Comparison of ENCODE assay signal across 8 cellular contexts in genomic region chr5:178206166-178207101, GRCh38. TPM values are rescaled to one million over a fixed set of nuclear protein-coding genes. Genes with fewer than 3 reads are reported as not detected.
DNase-seq lines count a peak whose midpoint lies in the region; ATAC-seq and TF ChIP-seq lines count a peak whose summit lies in the region.

No MANE protein-coding gene starts in this region.

- H3K9me3 ChIP-seq in SJCRH30 (replicated peaks), result no peaks in the 10 kb centered on the region
- no peaks in the 10 kb centered on the region for H3K9me3 ChIP-seq in fibroblast of lung (ENCODE audit: control insufficient read depth, insufficient read depth, low read depth, low read length)
- no peaks in the 10 kb centered on the region for H3K9me3 ChIP-seq in prostate gland

- intact Hi-C loops in prostate gland (cut with DNase I), result no loop called here

- peak overlapping the region; percentile 98 for H3K4me2 ChIP-seq in fibroblast of lung (ENCODE audit: extremely low read depth, insufficient read depth, low read length)

- H2AFZ ChIP-seq in fibroblast of lung (ENCODE audit: low read length), result no peak overlapping the region

- H3K4me3 ChIP-seq in GM12864 (ENCODE audit: low read depth, low read length) (peak overlapping the region; percentile 86), SJCRH30 (peak overlapping the region; percentile 84), fibroblast of lung (replicated peaks in 1 of 4; ENCODE audit: control extremely low read depth in 1 of 4, insufficient read depth in 1 of 4, low read depth in 3 of 4, low read length in 4 of 4) (peak overlapping the region; percentile 52 to 99 (median 90)), prostate gland (peak overlapping the region; percentile 90 to 95)

- H3K9ac ChIP-seq in fibroblast of lung (ENCODE audit: insufficient read depth, low read length), result peak overlapping the region; percentile 18

- ATAC-seq in HG03442 (IDR thresholded peaks at IDR 0.05; ENCODE audit: unreplicated experiment) (no peak), GM19395 (IDR thresholded peaks at IDR 0.05; ENCODE audit: unreplicated experiment) (no peak), HG03135 (IDR thresholded peaks at IDR 0.05; ENCODE audit: unreplicated experiment) (no peak)

- no peak for TF ChIP-seq POLR2A in prostate gland (IDR thresholded peaks at IDR 0.05)

- 41% methylated on average over 12 of the region's 12 CpGs for WGBS in prostate gland

- H3K79me2 ChIP-seq in fibroblast of lung (ENCODE audit: control insufficient read depth, insufficient read depth, low read length), result peaks cover 55% of the 10 kb centered on the region

- peaks cover 10% of the 10 kb centered on the region; the same call in 1 of the 2 replicates for H3K4me1 ChIP-seq in SJCRH30
- H3K4me1 ChIP-seq in fibroblast of lung (ENCODE audit: control insufficient read depth, extremely low read depth, insufficient read depth, low read length), result peaks cover 19% of the 10 kb centered on the region
- H3K4me1 ChIP-seq in prostate gland (replicated peaks), result peaks cover 13% of the 10 kb centered on the region

- no peak for TF ChIP-seq CTCF in GM12864 (IDR thresholded peaks at IDR 0.05; ENCODE audit: low read depth, low read length, missing control alignments)
- TF ChIP-seq CTCF in fibroblast of lung (conservative IDR thresholded peaks at IDR 0.05 in 1 of 2, IDR thresholded peaks at IDR 0.05 in 1 of 2; ENCODE audit: low read depth in 1 of 2, low read length in 2 of 2), result no peak
- no peak for TF ChIP-seq CTCF in prostate gland (IDR thresholded peaks at IDR 0.05)

- DNase-seq in GM12864 (ENCODE audit: low read depth), result no peak
- no peak for DNase-seq in SJCRH30
- peak; percentile 25 to 43 for DNase-seq in fibroblast of lung (ENCODE audit: low read depth in 2 of 2)
- DNase-seq in prostate gland (ENCODE audit: low spot score), result no peak
- DNase-seq in NCI-H1436 (lab: John Stamatoyannopoulos, UW), result no peak

- H3K36me3 ChIP-seq in SJCRH30, result peaks cover 62% of the 10 kb centered on the region
- peaks cover 35% of the 10 kb centered on the region for H3K36me3 ChIP-seq in fibroblast of lung (ENCODE audit: control insufficient read depth, insufficient read depth, low read length)
- H3K36me3 ChIP-seq in prostate gland, result peaks cover 20 to 25% of the 10 kb centered on the region in 2 donors

- H4K20me1 ChIP-seq in fibroblast of lung (ENCODE audit: control insufficient read depth, extremely low read depth, insufficient read depth, low read length), result peaks cover 16% of the 10 kb centered on the region

- H3K27me3 ChIP-seq in SJCRH30 (no peaks in the 10 kb centered on the region), fibroblast of lung (ENCODE audit: control insufficient read depth, insufficient read depth, low read length) (no peaks in the 10 kb centered on the region), prostate gland (replicated peaks; ENCODE audit: insufficient read depth) (no peaks in the 10 kb centered on the region)

- no peak overlapping the region for H3K27ac ChIP-seq in SJCRH30
- peak overlapping the region; percentile 6 for H3K27ac ChIP-seq in fibroblast of lung (ENCODE audit: insufficient read depth, low read length)
- peak overlapping the region; percentile 48 to 88 for H3K27ac ChIP-seq in prostate gland

RNA-seq across cellular contexts. Expression of gene HNRNPAB, which starts 2.1 kb away (rescaled TPM):
- 244 and 266 TPM in 2 replicates for total RNA-seq in SJCRH30 (2014; rRNA removed; shearing (Covaris generic))
- total RNA-seq in fibroblast of lung (23.1 and 30.8 TPM in 2 replicates), prostate gland (100 to 1,000 TPM in 1 of 2 donors, 10 to 100 TPM in 1; 73.1 to 104 TPM)
- 106 and 173 TPM in 2 replicates for polyA plus RNA-seq in fibroblast of lung
- polyA plus RNA-seq in fibroblast of lung (2012), result 114 and 189 TPM in 2 replicates
- polyA minus RNA-seq in fibroblast of lung (ENCODE audit: low replicate concordance), result 24.5 and 40.5 TPM in 2 replicates

RNA-seq across cellular contexts. Expression of gene GMCL2, which starts 19.3 kb away (rescaled TPM):
- not detected in 2 replicates for total RNA-seq in SJCRH30 (2014; rRNA removed; shearing (Covaris generic))
- total RNA-seq in fibroblast of lung (under 0.01 TPM in 2 replicates), prostate gland (1 to 10 TPM in 1 of 2 donors, not detected in 1; 2.8 TPM)
- polyA plus RNA-seq in fibroblast of lung, result not detected in 2 replicates
- not detected in 2 replicates for polyA plus RNA-seq in fibroblast of lung (2012)
- not detected in 2 replicates for polyA minus RNA-seq in fibroblast of lung (ENCODE audit: low replicate concordance)

RNA-seq across cellular contexts. Expression of gene PHYKPL, which starts 26.2 kb away (rescaled TPM):
- total RNA-seq in SJCRH30 (2014; rRNA removed; shearing (Covaris generic)), result 16.0 and 21.2 TPM in 2 replicates
- 28.8 and 44.8 TPM in 2 replicates for total RNA-seq in fibroblast of lung
- 15.9 and 18.1 TPM in 2 replicates for polyA plus RNA-seq in fibroblast of lung
- polyA plus RNA-seq in fibroblast of lung (2012), result 16.3 and 17.5 TPM in 2 replicates
- polyA minus RNA-seq in fibroblast of lung (ENCODE audit: low replicate concordance), result 31.6 and 39.2 TPM in 2 replicates
- total RNA-seq in prostate gland, result 100 to 1,000 TPM in 1 of 2 donors, 10 to 100 TPM in 1; 43.4 to 135 TPM

RNA-seq across cellular contexts. Expression of gene NHP2, which starts 52.7 kb away (rescaled TPM):
- 277 and 303 TPM in 2 replicates for total RNA-seq in SJCRH30 (2014; rRNA removed; shearing (Covaris generic))
- total RNA-seq in fibroblast of lung, result 85.7 and 91.4 TPM in 2 replicates
- 78.3 and 133 TPM in 2 replicates for polyA plus RNA-seq in fibroblast of lung
- polyA plus RNA-seq in fibroblast of lung (2012), result 139 and 213 TPM in 2 replicates
- 78.4 and 89.5 TPM in 2 replicates for polyA minus RNA-seq in fibroblast of lung (ENCODE audit: low replicate concordance)
- 100 to 1,000 TPM; 270 to 284 TPM for total RNA-seq in prostate gland

Comparison
In these comparisons a context has a peak if more than half of its experiments do, and no peak if none do; other contexts are left out.
1. DNase-seq: peak in fibroblast of lung (2 of 2); none in GM12864 (single experiment), SJCRH30 (0 of 2), prostate gland (single experiment) and NCI-H1436 (single experiment).
2. Peak in every context shown above with its lines, with median percentiles within 50 percentile points of each other: H3K4me3 ChIP-seq.